ENCODE assay signal across 8 cellular contexts in the genomic region with DNA sequence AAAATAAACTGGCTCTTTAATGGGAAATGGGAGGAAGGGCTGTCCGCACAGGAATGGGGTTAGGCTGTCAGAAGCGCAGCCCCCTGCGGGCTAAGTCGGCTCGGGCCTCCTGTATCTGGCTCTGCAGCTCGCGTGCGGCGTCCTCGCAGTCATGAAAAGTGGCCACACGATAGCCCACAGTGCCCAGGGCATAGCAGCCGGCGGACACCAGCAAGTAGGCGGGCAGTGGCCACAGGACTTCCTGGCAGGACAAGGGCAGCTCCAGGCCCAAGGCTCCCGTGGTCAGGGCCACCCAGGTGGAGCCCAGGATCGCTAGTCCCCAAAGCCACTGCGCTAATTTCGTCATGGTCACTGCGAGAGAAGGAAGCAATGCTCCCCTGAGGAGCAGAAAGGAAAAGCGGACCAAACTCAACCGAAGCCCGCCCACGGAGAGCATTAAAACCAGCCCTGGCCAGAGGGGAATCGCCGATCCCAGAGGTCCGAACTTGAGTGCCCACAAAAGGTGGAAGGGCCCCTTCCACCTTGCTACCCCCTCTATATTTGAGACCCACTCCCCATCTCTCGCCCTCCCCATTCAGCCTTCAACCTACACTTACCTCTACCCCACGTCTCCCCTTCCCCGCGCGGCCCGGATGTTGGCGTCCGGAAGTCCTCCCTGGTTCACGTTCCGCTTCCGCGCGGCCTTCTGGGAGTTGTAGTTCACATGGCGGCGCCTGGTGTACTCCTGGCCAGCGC. TPM values are rescaled to one million over a fixed set of nuclear protein-coding genes. Genes with fewer than 3 reads are reported as not detected.
DNase-seq lines count a peak whose midpoint lies in the region; ATAC-seq and TF ChIP-seq lines count a peak whose summit lies in the region.

A gene with protein sequence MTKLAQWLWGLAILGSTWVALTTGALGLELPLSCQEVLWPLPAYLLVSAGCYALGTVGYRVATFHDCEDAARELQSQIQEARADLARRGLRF (minus strand): TSS at position 637 of the 735 bp plus-strand sequence. CDS start 291 bp downstream, at position 346.

- H3K23ac ChIP-seq in IMR-90 (ENCODE audit: low read depth, low read length), result peak within 1 kb of the TSS; percentile 57

- H3K14ac ChIP-seq in IMR-90 (replicated peaks; ENCODE audit: low read depth, low read length), result peak within 1 kb of the TSS; percentile 72

- H3K27me3 Mint-ChIP-seq in CD8-positive, alpha-beta memory T cell, result peaks cover 6 to 7% of the 10 kb centered on the region in 2 donors

- peaks cover 0 to 20% (median 3%) of the 10 kb centered on the region in 3 donors for H3K36me3 Mint-ChIP-seq in CD8-positive, alpha-beta memory T cell

- CTCF ChIA-PET in CD8-positive, alpha-beta memory T cell (lab: Charles Lee), result interaction anchor here (1.4 to 1.5 kb wide), 4 partner anchors 8 to 55 kb away, joined by 3 to 5 read pairs (median 4); a partner anchor contains a TSS
- CTCF ChIA-PET in IMR-90 (lab: Yijun Ruan, JAX), result no interaction called here
- CTCF ChIA-PET in PC-9 (lab: Charles Lee), result no interaction called here

- peak within 1 kb of the TSS; percentile 83 for H4K91ac ChIP-seq in IMR-90 (ENCODE audit: insufficient read depth, low read depth, low read length)

- peak within 1 kb of the TSS; percentile 92 for H3K4me2 ChIP-seq in IMR-90 (ENCODE audit: low read depth, low read length)
- H3K4me2 ChIP-seq in PC-9, result peak within 1 kb of the TSS; percentile 92

- peaks cover 26% of the 10 kb centered on the region for H3F3A ChIP-seq in PC-9 (ENCODE audit: insufficient read depth, low read depth)

- H2BK15ac ChIP-seq in IMR-90 (ENCODE audit: low read depth, low read length), result no peak within 1 kb of the TSS

- H3K79me1 ChIP-seq in IMR-90 (ENCODE audit: low read depth in 1 of 2, low read length in 2 of 2), result peaks cover 23 to 39% of the 10 kb centered on the region in 2 experiments

- peak within 1 kb of the TSS; percentile 89 to 100 (median 98) for H3K4me3 Mint-ChIP-seq in CD8-positive, alpha-beta memory T cell

- H3K18ac ChIP-seq in IMR-90 (ENCODE audit: low read depth, low read length), result no peak within 1 kb of the TSS

- peaks cover 21% of the 10 kb centered on the region for H3K4me1 ChIP-seq in CD8-positive, alpha-beta memory T cell (ENCODE audit: insufficient read depth, low read length)
- peaks cover 4% of the 10 kb centered on the region; the same call in 1 of the 2 replicates for H3K4me1 ChIP-seq in IMR-90 (ENCODE audit: control insufficient read depth, insufficient read depth, low read length)
- peaks cover 21% of the 10 kb centered on the region for H3K4me1 ChIP-seq in PC-9 (replicated peaks; ENCODE audit: insufficient read depth)

- H3K4me3 ChIP-seq in CD8-positive, alpha-beta memory T cell (ENCODE audit: low read length), result peak within 1 kb of the TSS; percentile 90
- H3K4me3 ChIP-seq in IMR-90 (ENCODE audit: insufficient read depth, low read depth, low read length), result peak within 1 kb of the TSS; percentile 79
- peak within 1 kb of the TSS; percentile 64 for H3K4me3 ChIP-seq in PC-9

- TF ChIP-seq RAD21 in IMR-90 (IDR thresholded peaks at IDR 0.05; ENCODE audit: low read length), result no peak; the same call in 1 of the 2 replicates

- intact Hi-C loops in IMR-90 (cut with micrococcal nuclease) (no loop called here), PC-9 (cut with micrococcal nuclease; ENCODE audit: unreplicated experiment) (loop anchor here (1.0 to 5.0 kb wide), 2 partner anchors 16 to 168 kb away; a partner anchor contains a TSS)

- BruUV-seq in IMR-90 (replicated peaks; lab: Mats Ljungman, UMichigan), result TSS peak; percentile 82
- BruUV-seq in PC-9 (replicated peaks; lab: Mats Ljungman, UMichigan), result TSS peak; percentile 26

- peak within 1 kb of the TSS; percentile 94 for H3K9ac ChIP-seq in IMR-90 (ENCODE audit: low read depth, low read length)

- peak within 1 kb of the TSS; percentile 96 for H4K5ac ChIP-seq in IMR-90 (ENCODE audit: low read depth, low read length)

- H2BK120ac ChIP-seq in IMR-90 (ENCODE audit: low read depth, low read length), result no peak within 1 kb of the TSS

- no peaks in the 10 kb centered on the region for H3K9me3 Mint-ChIP-seq in CD8-positive, alpha-beta memory T cell

- H2AK5ac ChIP-seq in IMR-90 (ENCODE audit: low read depth, low read length), result peak within 1 kb of the TSS; percentile 91

- H3K27ac ChIP-seq in CD8-positive, alpha-beta memory T cell (ENCODE audit: low read depth, low read length), result peak within 1 kb of the TSS; percentile 82
- H3K27ac ChIP-seq in IMR-90 (ENCODE audit: insufficient read depth, low read length) (peak within 1 kb of the TSS; percentile 83), PC-9 (peak within 1 kb of the TSS; percentile 67), epithelial cell of prostate (peak within 1 kb of the TSS; percentile 81)

- H3K9me3 ChIP-seq in CD8-positive, alpha-beta memory T cell (ENCODE audit: low read length), result no peaks in the 10 kb centered on the region
- H3K9me3 ChIP-seq in IMR-90 (ENCODE audit: control insufficient read depth, insufficient read depth, low read length) (no peaks in the 10 kb centered on the region), PC-9 (ENCODE audit: insufficient read depth, low read depth) (no peaks in the 10 kb centered on the region)

- 0% methylated on average over 26 of the region's 42 CpGs; no CpG with 5 or more reads in 1 of the 2 experiments for WGBS in IMR-90 (ENCODE audit: extremely low coverage in 2 of 2, insufficient read length in 1 of 2), 2 experiments

- H2BK5ac ChIP-seq in IMR-90 (ENCODE audit: low read depth, low read length, poor library complexity, severe bottlenecking), result peak within 1 kb of the TSS; percentile 80

- no peaks in the 10 kb centered on the region for H3K27me3 ChIP-seq in CD8-positive, alpha-beta memory T cell (ENCODE audit: insufficient read depth, low read length, poor library complexity, severe bottlenecking)
- H3K27me3 ChIP-seq in IMR-90 (ENCODE audit: control insufficient read depth, insufficient read depth, low read length) (peaks cover 3% of the 10 kb centered on the region; the same call in 1 of the 2 replicates), PC-9 (ENCODE audit: insufficient read depth, low read depth) (no peaks in the 10 kb centered on the region)

- peak within 1 kb of the TSS; percentile 100 for H2AFZ ChIP-seq in IMR-90 (replicated peaks; ENCODE audit: low read length, poor library complexity)
- H2AFZ ChIP-seq in PC-9, result peak within 1 kb of the TSS; percentile 88

- TF ChIP-seq CTCF in IMR-90 (conservative IDR thresholded peaks at IDR 0.05; ENCODE audit: low read depth, low read length) (no peak), PC-9 (conservative IDR thresholded peaks at IDR 0.05) (no peak)

- H3K9me1 ChIP-seq in IMR-90 (ENCODE audit: insufficient read depth, low read length), result peaks cover 12% of the 10 kb centered on the region; the same call in 1 of the 2 replicates

- dilution Hi-C loops in IMR-90 (cut with HindIII; ENCODE audit: low sequenced_read_pairs, unreplicated experiment), result no loop called here

- H3K4me1 Mint-ChIP-seq in CD8-positive, alpha-beta memory T cell, result peaks cover 36 to 48% (median 47%) of the 10 kb centered on the region in 3 donors

- peak within 1 kb of the TSS; percentile 77 to 97 for H4K8ac ChIP-seq in IMR-90 (ENCODE audit: low read depth in 2 of 2, low read length in 2 of 2)

- POLR2A ChIA-PET in CD8-positive, alpha-beta memory T cell (lab: Charles Lee), result no interaction called here
- POLR2A ChIA-PET in IMR-90 (lab: Charles Lee; ENCODE audit: unreplicated experiment) (interaction anchor here (0.6 kb wide), 2 partner anchors 428 to 1314 kb away, joined by 4 read pairs; no protein-coding TSS in a partner anchor), PC-9 (lab: Charles Lee; ENCODE audit: unreplicated experiment) (no interaction called here)

- H2AK9ac ChIP-seq in IMR-90 (replicated peaks; ENCODE audit: low read depth, low read length, poor library complexity), result peak within 1 kb of the TSS; percentile 96

- H4K20me1 ChIP-seq in IMR-90 (ENCODE audit: insufficient read depth, low read length) (no peaks in the 10 kb centered on the region), PC-9 (ENCODE audit: insufficient read depth) (no peaks in the 10 kb centered on the region)

- H3K27ac Mint-ChIP-seq in CD8-positive, alpha-beta memory T cell, result peak within 1 kb of the TSS; percentile 82 to 98 (median 94)

- ATAC-seq in GM21381 (IDR thresholded peaks at IDR 0.05; ENCODE audit: unreplicated experiment) (peak; percentile 50), IMR-90 (ENCODE audit: low read depth) (peak; percentile 69)

- peak; percentile 77 to 90 (median 81) for DNase-seq in CD8-positive, alpha-beta memory T cell
- DNase-seq in IMR-90 (peak; percentile 72), PC-9 (peak; percentile 63 to 74), activated T-cell treated with anti-CD3 and anti-CD28 coated beads for 4 hours (peak; percentile 87), epithelial cell of prostate (ENCODE audit: low read depth, low spot score) (no peak), mucosa of gallbladder (ENCODE audit: low spot score) (peak; percentile 87)
- peak; percentile 76 to 77 for DNase-seq in stimulated activated CD8-positive, alpha-beta memory T cell treated with anti-CD3 and anti-CD28 coated beads, Interleukin-4, amount 100 ng/mL, for 4 hours (ENCODE audit: low read depth in 2 of 2, low spot score in 1 of 2)

- H2BK20ac ChIP-seq in IMR-90 (ENCODE audit: low read depth, low read length), result no peak within 1 kb of the TSS

- no peaks in the 10 kb centered on the region for H3K9me2 ChIP-seq in PC-9 (ENCODE audit: insufficient read depth)

- in situ Hi-C loops in IMR-90 (cut with MboI; ENCODE audit: low sequenced_read_pairs), result no loop called here

- peak; percentile 42; the same call in 1 of the 2 replicates for TF ChIP-seq POLR2A in IMR-90 (IDR thresholded peaks at IDR 0.05; ENCODE audit: low read depth, low read length)

- no peaks in the 10 kb centered on the region for H3K36me3 ChIP-seq in CD8-positive, alpha-beta memory T cell (ENCODE audit: insufficient read depth, low read length)
- H3K36me3 ChIP-seq in IMR-90 (ENCODE audit: control insufficient read depth, insufficient read depth, low read length) (peaks cover 3% of the 10 kb centered on the region; the same call in 1 of the 2 replicates), PC-9 (ENCODE audit: low read depth) (no peaks in the 10 kb centered on the region)

- peaks cover 36% of the 10 kb centered on the region for H3K79me2 ChIP-seq in PC-9 (ENCODE audit: low read depth)

- peak within 1 kb of the TSS; percentile 61 for H3K4ac ChIP-seq in IMR-90 (ENCODE audit: low read depth, low read length)

- peak within 1 kb of the TSS; percentile 81 for H3K56ac ChIP-seq in IMR-90 (ENCODE audit: extremely low read depth, insufficient read depth, low read length)

TF ChIP-seq in IMR-90, 13 proteins besides CTCF, POLR2A, EP300 and RAD21 (continues in another document):
- TF ChIP-seq BHLHE40 (IDR thresholded peaks at IDR 0.05; ENCODE audit: low read depth, low read length) (peak; percentile 42; the same call in 1 of the 2 replicates), MAZ (IDR thresholded peaks at IDR 0.05; ENCODE audit: borderline replicate concordance, low read depth, low read length) (peak; percentile 27; the same call in 1 of the 2 replicates)

RNA-seq across cellular contexts. Expression of the gene that starts here (rescaled TPM):
- 10 to 100 TPM; 38.9 to 40.9 TPM for total RNA-seq in CD8-positive, alpha-beta memory T cell
- polyA plus RNA-seq in CD8-positive, alpha-beta memory T cell, result 120 TPM
- total RNA-seq in IMR-90 (2012; rRNA removed) (29.0 and 30.6 TPM in 2 replicates), PC-9 (2021) (83.7 and 127 TPM in 2 replicates), mucosa of gallbladder (130 TPM)
- 129 and 138 TPM in 2 replicates for polyA plus RNA-seq in IMR-90 (2012; rRNA removed)
- 211 and 435 TPM in 2 replicates for polyA plus RNA-seq in IMR-90 (2012; cell fraction: cytosol; rRNA removed)
- 30.8 and 68.8 TPM in 2 replicates for polyA plus RNA-seq in IMR-90 (2012; cell fraction: nucleus; rRNA removed; ENCODE audit: low replicate concordance)
